Comparison of ENCODE assay signal across 18 cellular contexts in genomic region chr16:4291699-4292098, GRCh38. TPM values are rescaled to one million over a fixed set of nuclear protein-coding genes. Genes with fewer than 3 reads are reported as not detected.
DNase-seq lines count a peak whose midpoint lies in the region; ATAC-seq and TF ChIP-seq lines count a peak whose summit lies in the region.
"Had no signal": no experiment of that assay in that cellular context is flagged by ENCODE, and none has a peak within 500 bp of the region (broad histone marks: within the 10 kb centered on the region; RNA-seq: fewer than 3 reads in every experiment).

No MANE protein-coding gene starts in this region.

- H2BK20ac ChIP-seq in IMR-90 (ENCODE audit: low read depth, low read length), result 0 out of 2 replicates have a peak overlapping the region, but pooled peaks have one; percentile 10

- no peaks in the 10 kb centered on the region for H3K9me3 Mint-ChIP-seq in nephron progenitor cell
- H3K9me3 Mint-ChIP-seq: H9 had no signal

- H4K91ac ChIP-seq in IMR-90 (ENCODE audit: insufficient read depth, low read depth, low read length), result 0 out of 2 replicates have a peak overlapping the region, but pooled peaks have one; percentile 39

- no peaks in the 10 kb centered on the region for H3K9me3 ChIP-seq in IMR-90 (ENCODE audit: control insufficient read depth, insufficient read depth, low read length)
- H3K9me3 ChIP-seq in ascending aorta, result no peaks in the 10 kb centered on the region
- no peaks in the 10 kb centered on the region for H3K9me3 ChIP-seq in upper lobe of right lung
- H3K9me3 ChIP-seq: SJCRH30 had no signal

- no peak overlapping the region for H3K18ac ChIP-seq in IMR-90 (ENCODE audit: low read depth, low read length)

- H3K56ac ChIP-seq in IMR-90 (ENCODE audit: extremely low read depth, insufficient read depth, low read length), result no peak overlapping the region

- H2AK9ac ChIP-seq in IMR-90 (replicated peaks; ENCODE audit: low read depth, low read length, poor library complexity), result no peak overlapping the region

- peaks cover 3% of the 10 kb centered on the region for H3K27me3 Mint-ChIP-seq in nephron progenitor cell (ENCODE audit: low read depth, poor library complexity)

- peaks cover 4% of the 10 kb centered on the region; the same call in 1 of the 2 replicates for H3K9me1 ChIP-seq in IMR-90 (ENCODE audit: insufficient read depth, low read length)

- H3K27ac ChIP-seq in IMR-90 (ENCODE audit: insufficient read depth, low read length) (no peak overlapping the region), ascending aorta (peak overlapping the region; percentile 68 to 84), upper lobe of right lung (peak overlapping the region; percentile 79)
- H3K27ac ChIP-seq: HL-60, SJCRH30 had no signal

- intact Hi-C loops in IMR-90 (cut with micrococcal nuclease) (no loop called here), ascending aorta (cut with DNase I) (loop anchor here (2.0 kb wide), 1 partner anchor 17 kb away; no protein-coding TSS in a partner anchor), upper lobe of right lung (cut with DNase I) (loop anchor here (5.0 kb wide), 1 partner anchor 36 kb away; no protein-coding TSS in a partner anchor)

- dilution Hi-C loops in IMR-90 (cut with HindIII; ENCODE audit: low sequenced_read_pairs, unreplicated experiment), result no loop called here

- no peak overlapping the region for H2BK15ac ChIP-seq in IMR-90 (ENCODE audit: low read depth, low read length)

- in situ Hi-C loops in IMR-90 (cut with MboI; ENCODE audit: low sequenced_read_pairs), result no loop called here

- no peaks in the 10 kb centered on the region for H3K27me3 ChIP-seq in IMR-90 (ENCODE audit: control insufficient read depth, insufficient read depth, low read length)
- H3K27me3 ChIP-seq in ascending aorta, result no peaks in the 10 kb centered on the region
- no peaks in the 10 kb centered on the region for H3K27me3 ChIP-seq in upper lobe of right lung
- H3K27me3 ChIP-seq: SJCRH30 had no signal

- H3K4me2 ChIP-seq in IMR-90 (ENCODE audit: low read depth, low read length), result no peak overlapping the region

- no peak for ATAC-seq in IMR-90 (ENCODE audit: low read depth)
- ATAC-seq in upper lobe of right lung, result no peak
- no peak for ATAC-seq in GM18909 (IDR thresholded peaks at IDR 0.05; ENCODE audit: poor library complexity, unreplicated experiment)

- H2AK5ac ChIP-seq in IMR-90 (ENCODE audit: low read depth, low read length), result 0 out of 2 replicates have a peak overlapping the region, but pooled peaks have one; percentile 8

- no peak overlapping the region for H2BK120ac ChIP-seq in IMR-90 (ENCODE audit: low read depth, low read length)

- no peak overlapping the region for H3K4ac ChIP-seq in IMR-90 (ENCODE audit: low read depth, low read length)

- no peak overlapping the region; the same call in 1 of the 2 replicates for H3K23ac ChIP-seq in IMR-90 (ENCODE audit: low read depth, low read length)

- TF ChIP-seq POLR2A in IMR-90 (IDR thresholded peaks at IDR 0.05; ENCODE audit: low read depth, low read length), result no peak

- H3K4me1 ChIP-seq in IMR-90 (ENCODE audit: control insufficient read depth, insufficient read depth, low read length), result peaks cover 21% of the 10 kb centered on the region
- H3K4me1 ChIP-seq in ascending aorta, result peaks cover 7 to 28% of the 10 kb centered on the region in 2 donors
- peaks cover 29% of the 10 kb centered on the region for H3K4me1 ChIP-seq in upper lobe of right lung

- no peaks in the 10 kb centered on the region; the same call in 1 of the 2 replicates for H4K20me1 ChIP-seq in IMR-90 (ENCODE audit: insufficient read depth, low read length)

- CTCF ChIA-PET in IMR-90 (lab: Yijun Ruan, JAX), result no interaction called here

- H4K8ac ChIP-seq in IMR-90 (ENCODE audit: low read depth in 2 of 2, low read length in 2 of 2), result no peak overlapping the region

- H3K14ac ChIP-seq in IMR-90 (replicated peaks; ENCODE audit: low read depth, low read length), result no peak overlapping the region

- H3K27ac Mint-ChIP-seq in nephron progenitor cell, result peak overlapping the region; percentile 95

- H3K36me3 Mint-ChIP-seq in nephron progenitor cell (ENCODE audit: low read depth), result no peaks in the 10 kb centered on the region

- no CpG with 5 or more reads among the region's 4 CpGs for WGBS in IMR-90 (ENCODE audit: extremely low coverage in 2 of 2, insufficient read length in 1 of 2), 2 experiments

- no TSS peak for BruUV-seq in IMR-90 (replicated peaks; lab: Mats Ljungman, UMichigan)

- H3K9ac ChIP-seq in IMR-90 (ENCODE audit: low read depth, low read length), result no peak overlapping the region

- no peak overlapping the region for H4K5ac ChIP-seq in IMR-90 (ENCODE audit: low read depth, low read length)

- H2AFZ ChIP-seq in IMR-90 (replicated peaks; ENCODE audit: low read length, poor library complexity), result no peak overlapping the region

- no peak overlapping the region for H2BK5ac ChIP-seq in IMR-90 (ENCODE audit: low read depth, low read length, poor library complexity, severe bottlenecking)

- peaks cover 70% of the 10 kb centered on the region for H3K4me1 Mint-ChIP-seq in nephron progenitor cell

- H3K4me3 Mint-ChIP-seq in nephron progenitor cell, result no peak overlapping the region

- POLR2A ChIA-PET in IMR-90 (lab: Charles Lee; ENCODE audit: unreplicated experiment), result no interaction called here

- no peak for TF ChIP-seq RAD21 in IMR-90 (IDR thresholded peaks at IDR 0.05; ENCODE audit: low read length)

- H3K4me3 ChIP-seq in IMR-90 (ENCODE audit: insufficient read depth, low read depth, low read length) (no peak overlapping the region), ascending aorta (no peak overlapping the region), upper lobe of right lung (no peak overlapping the region)
- H3K4me3 ChIP-seq: SJCRH30 had no signal

- DNase-seq in IMR-90 (no peak), ascending aorta (ENCODE audit: low spot score in 2 of 2) (no peak), nephron progenitor cell (no peak), upper lobe of right lung (no peak), nucleus accumbens (lab: John Stamatoyannopoulos, UW) (no peak), GM19240 (ENCODE audit: insufficient read length, low spot score) (no peak)
- DNase-seq: COR-L47, DMS153, H9, NCI-H1417, NCI-H1930, NCI-H2171 treated with DMSO at 0.1 percent for 48 hours, NCI-H446 treated with DMSO at 0.1 percent for 48 hours, OCI-M1, RPMI8226, SJCRH30 had no signal

- peaks cover 0 to 10% of the 10 kb centered on the region in 2 experiments; a peak in 1 of 4 replicates for H3K79me1 ChIP-seq in IMR-90 (ENCODE audit: low read depth in 1 of 2, low read length in 2 of 2)

- TF ChIP-seq CTCF in IMR-90 (conservative IDR thresholded peaks at IDR 0.05; ENCODE audit: low read depth, low read length) (no peak), ascending aorta (IDR thresholded peaks at IDR 0.05) (no peak), nephron progenitor cell (IDR thresholded peaks at IDR 0.05) (no peak), upper lobe of right lung (IDR thresholded peaks at IDR 0.05) (no peak)

- H3K36me3 ChIP-seq in IMR-90 (ENCODE audit: control insufficient read depth, insufficient read depth, low read length), result no peaks in the 10 kb centered on the region
- H3K36me3 ChIP-seq in ascending aorta, result no peaks in the 10 kb centered on the region
- no peaks in the 10 kb centered on the region for H3K36me3 ChIP-seq in upper lobe of right lung
- H3K36me3 ChIP-seq: SJCRH30 had no signal

TF ChIP-seq in IMR-90, 13 proteins besides CTCF, POLR2A, EP300 and RAD21:
- TF ChIP-seq MXI1 (IDR thresholded peaks at IDR 0.05; ENCODE audit: borderline replicate concordance, low read depth, low read length) (no peak), CHD1 (IDR thresholded peaks at IDR 0.05; ENCODE audit: low read depth, low read length) (no peak), FOS (IDR thresholded peaks at IDR 0.05; ENCODE audit: low read depth, low read length) (no peak), MAZ (IDR thresholded peaks at IDR 0.05; ENCODE audit: borderline replicate concordance, low read depth, low read length) (no peak)
TF ChIP-seq in IMR-90: peak in this region for 0.

RNA-seq across cellular contexts. Expression of gene TFAP4, which starts 18.9 kb away (rescaled TPM):
- total RNA-seq in IMR-90 (2012; rRNA removed) (7.3 and 7.8 TPM in 2 replicates), ascending aorta (5.3 TPM), upper lobe of right lung (9.6 TPM)
- polyA plus RNA-seq in IMR-90 (2012; rRNA removed), result 5.6 and 7.0 TPM in 2 replicates
- 3.0 and 5.3 TPM in 2 replicates for polyA plus RNA-seq in IMR-90 (2012; cell fraction: cytosol; rRNA removed)
- 6.5 and 10.4 TPM in 2 replicates for polyA plus RNA-seq in IMR-90 (2012; cell fraction: nucleus; rRNA removed; ENCODE audit: low replicate concordance)

RNA-seq across cellular contexts. Expression of gene GLIS2, which starts 24.2 kb away (rescaled TPM):
- total RNA-seq in IMR-90 (2012; rRNA removed), result 0.36 and 0.56 TPM in 2 replicates
- polyA plus RNA-seq in IMR-90 (2012; rRNA removed), result 8.4 and 9.0 TPM in 2 replicates
- polyA plus RNA-seq in IMR-90 (2012; cell fraction: cytosol; rRNA removed), result 6.1 and 12.6 TPM in 2 replicates
- polyA plus RNA-seq in IMR-90 (2012; cell fraction: nucleus; rRNA removed; ENCODE audit: low replicate concordance), result 15.5 and 36.4 TPM in 2 replicates
- total RNA-seq in ascending aorta, result 16.8 TPM
- 34.1 TPM for total RNA-seq in upper lobe of right lung

RNA-seq across cellular contexts. Expression of gene SRL, which starts 49.8 kb away (rescaled TPM):
- total RNA-seq in IMR-90 (2012; rRNA removed), result under 0.01 TPM in 1 of 2 replicates, not detected in the other
- 0.04 and 0.14 TPM in 2 replicates for polyA plus RNA-seq in IMR-90 (2012; rRNA removed)
- polyA plus RNA-seq in IMR-90 (2012; cell fraction: cytosol; rRNA removed), result 0.08 TPM in 2 replicates
- 0.04 and 0.13 TPM in 2 replicates for polyA plus RNA-seq in IMR-90 (2012; cell fraction: nucleus; rRNA removed; ENCODE audit: low replicate concordance)
- total RNA-seq in ascending aorta, result 15.6 TPM
- total RNA-seq in upper lobe of right lung, result 0.64 TPM
- total RNA-seq: H9 had no signal

RNA-seq across cellular contexts. Expression of gene PAM16, which starts 59.4 kb away (rescaled TPM):
- total RNA-seq in IMR-90 (2012; rRNA removed) (17.9 and 25.6 TPM in 2 replicates), ascending aorta (26.6 TPM), upper lobe of right lung (41.2 TPM)
- polyA plus RNA-seq in IMR-90 (2012; rRNA removed), result 48.4 and 69.5 TPM in 2 replicates
- 84.0 and 105 TPM in 2 replicates for polyA plus RNA-seq in IMR-90 (2012; cell fraction: cytosol; rRNA removed)
- 70.0 and 101 TPM in 2 replicates for polyA plus RNA-seq in IMR-90 (2012; cell fraction: nucleus; rRNA removed; ENCODE audit: low replicate concordance)

Comparison
In these comparisons a context has a peak if more than half of its experiments do, and no peak if none do; other contexts are left out.
1. RNA of gene GLIS2, which starts 24.2 kb away (total RNA-seq): 34.1 TPM in upper lobe of right lung (single experiment) and 16.8 TPM in ascending aorta (single experiment); 0.36 to 0.56 TPM in IMR-90; every median in the first group is over 10 times any median in the second.
2. RNA of gene SRL, which starts 49.8 kb away (total RNA-seq): 15.6 TPM in ascending aorta (single experiment); 0.64 TPM in upper lobe of right lung (single experiment) and under 0.01 TPM in IMR-90; every median in the first group is over 10 times any median in the second.